1 cellular context compared by ENCODE assay signal in the genomic region with DNA sequence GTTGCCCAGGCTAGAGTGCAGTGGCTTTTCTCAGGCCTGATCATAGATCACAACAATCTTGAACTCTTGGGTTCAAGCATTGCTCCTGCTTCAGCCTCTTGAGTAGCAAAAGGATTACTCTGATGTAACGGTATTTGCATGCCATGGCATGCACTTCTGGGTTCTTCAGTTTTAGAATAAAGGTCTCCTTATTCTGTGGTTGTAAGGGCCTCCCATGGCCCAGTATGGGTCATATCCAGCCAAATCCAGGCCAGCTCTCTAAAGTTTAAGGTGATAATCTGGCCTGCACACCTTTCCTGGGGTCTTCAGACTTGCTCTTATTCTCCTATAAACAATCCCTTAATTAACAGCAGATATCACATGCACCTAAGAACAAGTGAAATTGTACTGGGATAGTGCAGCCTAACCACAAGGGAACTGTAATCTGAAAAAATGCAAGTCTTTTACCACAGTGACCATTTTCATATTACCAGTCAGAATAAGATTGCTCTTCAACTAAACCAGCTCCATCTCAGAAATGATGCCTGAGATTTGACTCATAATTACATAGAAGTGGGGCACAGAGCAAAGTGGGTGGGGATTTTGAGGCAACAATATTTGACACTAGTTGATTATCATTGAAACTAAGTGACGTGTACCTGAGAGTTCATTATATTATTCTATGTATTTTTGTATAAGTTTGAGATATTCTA.
TF ChIP-seq lines count a peak whose summit lies in the region.

No MANE protein-coding gene starts in this region.

TF ChIP-seq in GM12878, 131 proteins besides CTCF, POLR2A, EP300 and RAD21 (continued from another document and continues in another):
- TF ChIP-seq, protein P1, sequence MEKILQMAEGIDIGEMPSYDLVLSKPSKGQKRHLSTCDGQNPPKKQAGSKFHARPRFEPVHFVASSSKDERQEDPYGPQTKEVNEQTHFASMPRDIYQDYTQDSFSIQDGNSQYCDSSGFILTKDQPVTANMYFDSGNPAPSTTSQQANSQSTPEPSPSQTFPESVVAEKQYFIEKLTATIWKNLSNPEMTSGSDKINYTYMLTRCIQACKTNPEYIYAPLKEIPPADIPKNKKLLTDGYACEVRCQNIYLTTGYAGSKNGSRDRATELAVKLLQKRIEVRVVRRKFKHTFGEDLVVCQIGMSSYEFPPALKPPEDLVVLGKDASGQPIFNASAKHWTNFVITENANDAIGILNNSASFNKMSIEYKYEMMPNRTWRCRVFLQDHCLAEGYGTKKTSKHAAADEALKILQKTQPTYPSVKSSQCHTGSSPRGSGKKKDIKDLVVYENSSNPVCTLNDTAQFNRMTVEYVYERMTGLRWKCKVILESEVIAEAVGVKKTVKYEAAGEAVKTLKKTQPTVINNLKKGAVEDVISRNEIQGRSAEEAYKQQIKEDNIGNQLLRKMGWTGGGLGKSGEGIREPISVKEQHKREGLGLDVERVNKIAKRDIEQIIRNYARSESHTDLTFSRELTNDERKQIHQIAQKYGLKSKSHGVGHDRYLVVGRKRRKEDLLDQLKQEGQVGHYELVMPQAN (conservative IDR thresholded peaks at IDR 0.05) = no peak
- TF ChIP-seq, protein P2, sequence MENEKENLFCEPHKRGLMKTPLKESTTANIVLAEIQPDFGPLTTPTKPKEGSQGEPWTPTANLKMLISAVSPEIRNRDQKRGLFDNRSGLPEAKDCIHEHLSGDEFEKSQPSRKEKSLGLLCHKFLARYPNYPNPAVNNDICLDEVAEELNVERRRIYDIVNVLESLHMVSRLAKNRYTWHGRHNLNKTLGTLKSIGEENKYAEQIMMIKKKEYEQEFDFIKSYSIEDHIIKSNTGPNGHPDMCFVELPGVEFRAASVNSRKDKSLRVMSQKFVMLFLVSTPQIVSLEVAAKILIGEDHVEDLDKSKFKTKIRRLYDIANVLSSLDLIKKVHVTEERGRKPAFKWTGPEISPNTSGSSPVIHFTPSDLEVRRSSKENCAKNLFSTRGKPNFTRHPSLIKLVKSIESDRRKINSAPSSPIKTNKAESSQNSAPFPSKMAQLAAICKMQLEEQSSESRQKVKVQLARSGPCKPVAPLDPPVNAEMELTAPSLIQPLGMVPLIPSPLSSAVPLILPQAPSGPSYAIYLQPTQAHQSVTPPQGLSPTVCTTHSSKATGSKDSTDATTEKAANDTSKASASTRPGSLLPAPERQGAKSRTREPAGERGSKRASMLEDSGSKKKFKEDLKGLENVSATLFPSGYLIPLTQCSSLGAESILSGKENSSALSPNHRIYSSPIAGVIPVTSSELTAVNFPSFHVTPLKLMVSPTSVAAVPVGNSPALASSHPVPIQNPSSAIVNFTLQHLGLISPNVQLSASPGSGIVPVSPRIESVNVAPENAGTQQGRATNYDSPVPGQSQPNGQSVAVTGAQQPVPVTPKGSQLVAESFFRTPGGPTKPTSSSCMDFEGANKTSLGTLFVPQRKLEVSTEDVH (IDR thresholded peaks at IDR 0.05; ENCODE audit: low read depth, partially characterized antibody) = no peak
- TF ChIP-seq, protein P3, sequence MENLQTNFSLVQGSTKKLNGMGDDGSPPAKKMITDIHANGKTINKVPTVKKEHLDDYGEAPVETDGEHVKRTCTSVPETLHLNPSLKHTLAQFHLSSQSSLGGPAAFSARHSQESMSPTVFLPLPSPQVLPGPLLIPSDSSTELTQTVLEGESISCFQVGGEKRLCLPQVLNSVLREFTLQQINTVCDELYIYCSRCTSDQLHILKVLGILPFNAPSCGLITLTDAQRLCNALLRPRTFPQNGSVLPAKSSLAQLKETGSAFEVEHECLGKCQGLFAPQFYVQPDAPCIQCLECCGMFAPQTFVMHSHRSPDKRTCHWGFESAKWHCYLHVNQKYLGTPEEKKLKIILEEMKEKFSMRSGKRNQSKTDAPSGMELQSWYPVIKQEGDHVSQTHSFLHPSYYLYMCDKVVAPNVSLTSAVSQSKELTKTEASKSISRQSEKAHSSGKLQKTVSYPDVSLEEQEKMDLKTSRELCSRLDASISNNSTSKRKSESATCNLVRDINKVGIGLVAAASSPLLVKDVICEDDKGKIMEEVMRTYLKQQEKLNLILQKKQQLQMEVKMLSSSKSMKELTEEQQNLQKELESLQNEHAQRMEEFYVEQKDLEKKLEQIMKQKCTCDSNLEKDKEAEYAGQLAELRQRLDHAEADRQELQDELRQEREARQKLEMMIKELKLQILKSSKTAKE (IDR thresholded peaks at IDR 0.05; ENCODE audit: low read depth, poor library complexity, severe bottlenecking) = no peak
- TF ChIP-seq ZSCAN29 (IDR thresholded peaks at IDR 0.05) = no peak
- no peak for TF ChIP-seq TCF3 (IDR thresholded peaks at IDR 0.05; ENCODE audit: borderline replicate concordance, insufficient read depth, low read depth, low read length)
- TF ChIP-seq JUND (IDR thresholded peaks at IDR 0.05; ENCODE audit: low read depth, low read length) = 0 out of 2 replicates have a peak, but pooled peaks have one; percentile 40
- TF ChIP-seq, protein P4, sequence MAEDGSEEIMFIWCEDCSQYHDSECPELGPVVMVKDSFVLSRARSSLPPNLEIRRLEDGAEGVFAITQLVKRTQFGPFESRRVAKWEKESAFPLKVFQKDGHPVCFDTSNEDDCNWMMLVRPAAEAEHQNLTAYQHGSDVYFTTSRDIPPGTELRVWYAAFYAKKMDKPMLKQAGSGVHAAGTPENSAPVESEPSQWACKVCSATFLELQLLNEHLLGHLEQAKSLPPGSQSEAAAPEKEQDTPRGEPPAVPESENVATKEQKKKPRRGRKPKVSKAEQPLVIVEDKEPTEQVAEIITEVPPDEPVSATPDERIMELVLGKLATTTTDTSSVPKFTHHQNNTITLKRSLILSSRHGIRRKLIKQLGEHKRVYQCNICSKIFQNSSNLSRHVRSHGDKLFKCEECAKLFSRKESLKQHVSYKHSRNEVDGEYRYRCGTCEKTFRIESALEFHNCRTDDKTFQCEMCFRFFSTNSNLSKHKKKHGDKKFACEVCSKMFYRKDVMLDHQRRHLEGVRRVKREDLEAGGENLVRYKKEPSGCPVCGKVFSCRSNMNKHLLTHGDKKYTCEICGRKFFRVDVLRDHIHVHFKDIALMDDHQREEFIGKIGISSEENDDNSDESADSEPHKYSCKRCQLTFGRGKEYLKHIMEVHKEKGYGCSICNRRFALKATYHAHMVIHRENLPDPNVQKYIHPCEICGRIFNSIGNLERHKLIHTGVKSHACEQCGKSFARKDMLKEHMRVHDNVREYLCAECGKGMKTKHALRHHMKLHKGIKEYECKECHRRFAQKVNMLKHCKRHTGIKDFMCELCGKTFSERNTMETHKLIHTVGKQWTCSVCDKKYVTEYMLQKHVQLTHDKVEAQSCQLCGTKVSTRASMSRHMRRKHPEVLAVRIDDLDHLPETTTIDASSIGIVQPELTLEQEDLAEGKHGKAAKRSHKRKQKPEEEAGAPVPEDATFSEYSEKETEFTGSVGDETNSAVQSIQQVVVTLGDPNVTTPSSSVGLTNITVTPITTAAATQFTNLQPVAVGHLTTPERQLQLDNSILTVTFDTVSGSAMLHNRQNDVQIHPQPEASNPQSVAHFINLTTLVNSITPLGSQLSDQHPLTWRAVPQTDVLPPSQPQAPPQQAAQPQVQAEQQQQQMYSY (CRISPR knock-in tag; IDR thresholded peaks at IDR 0.05) = no peak
- no peak for TF ChIP-seq STAT3 (IDR thresholded peaks at IDR 0.05; ENCODE audit: low read depth, low read length)
- no peak for TF ChIP-seq SPI1 (IDR thresholded peaks at IDR 0.05; ENCODE audit: borderline replicate concordance, insufficient read depth, low read depth, low read length)
- TF ChIP-seq, protein P5, sequence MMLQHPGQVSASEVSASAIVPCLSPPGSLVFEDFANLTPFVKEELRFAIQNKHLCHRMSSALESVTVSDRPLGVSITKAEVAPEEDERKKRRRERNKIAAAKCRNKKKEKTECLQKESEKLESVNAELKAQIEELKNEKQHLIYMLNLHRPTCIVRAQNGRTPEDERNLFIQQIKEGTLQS (IDR thresholded peaks at IDR 0.05; ENCODE audit: borderline replicate concordance, extremely low read depth, low read depth, low read length) = no peak
- TF ChIP-seq, protein P6, sequence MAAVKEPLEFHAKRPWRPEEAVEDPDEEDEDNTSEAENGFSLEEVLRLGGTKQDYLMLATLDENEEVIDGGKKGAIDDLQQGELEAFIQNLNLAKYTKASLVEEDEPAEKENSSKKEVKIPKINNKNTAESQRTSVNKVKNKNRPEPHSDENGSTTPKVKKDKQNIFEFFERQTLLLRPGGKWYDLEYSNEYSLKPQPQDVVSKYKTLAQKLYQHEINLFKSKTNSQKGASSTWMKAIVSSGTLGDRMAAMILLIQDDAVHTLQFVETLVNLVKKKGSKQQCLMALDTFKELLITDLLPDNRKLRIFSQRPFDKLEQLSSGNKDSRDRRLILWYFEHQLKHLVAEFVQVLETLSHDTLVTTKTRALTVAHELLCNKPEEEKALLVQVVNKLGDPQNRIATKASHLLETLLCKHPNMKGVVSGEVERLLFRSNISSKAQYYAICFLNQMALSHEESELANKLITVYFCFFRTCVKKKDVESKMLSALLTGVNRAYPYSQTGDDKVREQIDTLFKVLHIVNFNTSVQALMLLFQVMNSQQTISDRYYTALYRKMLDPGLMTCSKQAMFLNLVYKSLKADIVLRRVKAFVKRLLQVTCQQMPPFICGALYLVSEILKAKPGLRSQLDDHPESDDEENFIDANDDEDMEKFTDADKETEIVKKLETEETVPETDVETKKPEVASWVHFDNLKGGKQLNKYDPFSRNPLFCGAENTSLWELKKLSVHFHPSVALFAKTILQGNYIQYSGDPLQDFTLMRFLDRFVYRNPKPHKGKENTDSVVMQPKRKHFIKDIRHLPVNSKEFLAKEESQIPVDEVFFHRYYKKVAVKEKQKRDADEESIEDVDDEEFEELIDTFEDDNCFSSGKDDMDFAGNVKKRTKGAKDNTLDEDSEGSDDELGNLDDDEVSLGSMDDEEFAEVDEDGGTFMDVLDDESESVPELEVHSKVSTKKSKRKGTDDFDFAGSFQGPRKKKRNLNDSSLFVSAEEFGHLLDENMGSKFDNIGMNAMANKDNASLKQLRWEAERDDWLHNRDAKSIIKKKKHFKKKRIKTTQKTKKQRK (IDR thresholded peaks at IDR 0.05; ENCODE audit: low read depth, low read length) = no peak
- peak; percentile 53; the same call in 1 of the 2 replicates for TF ChIP-seq PAX5 (IDR thresholded peaks at IDR 0.05; ENCODE audit: borderline replicate concordance, low read depth, low read length)
- TF ChIP-seq SMC3 (IDR thresholded peaks at IDR 0.05; ENCODE audit: borderline replicate concordance, low read length) = no peak
- TF ChIP-seq, protein P7, sequence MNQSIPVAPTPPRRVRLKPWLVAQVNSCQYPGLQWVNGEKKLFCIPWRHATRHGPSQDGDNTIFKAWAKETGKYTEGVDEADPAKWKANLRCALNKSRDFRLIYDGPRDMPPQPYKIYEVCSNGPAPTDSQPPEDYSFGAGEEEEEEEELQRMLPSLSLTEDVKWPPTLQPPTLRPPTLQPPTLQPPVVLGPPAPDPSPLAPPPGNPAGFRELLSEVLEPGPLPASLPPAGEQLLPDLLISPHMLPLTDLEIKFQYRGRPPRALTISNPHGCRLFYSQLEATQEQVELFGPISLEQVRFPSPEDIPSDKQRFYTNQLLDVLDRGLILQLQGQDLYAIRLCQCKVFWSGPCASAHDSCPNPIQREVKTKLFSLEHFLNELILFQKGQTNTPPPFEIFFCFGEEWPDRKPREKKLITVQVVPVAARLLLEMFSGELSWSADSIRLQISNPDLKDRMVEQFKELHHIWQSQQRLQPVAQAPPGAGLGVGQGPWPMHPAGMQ (IDR thresholded peaks at IDR 0.05; ENCODE audit: borderline replicate concordance) = no peak
- no peak for TF ChIP-seq GABPA (IDR thresholded peaks at IDR 0.05; ENCODE audit: low read depth)
- peak; percentile 33; the same call in 1 of the 2 replicates for TF ChIP-seq CREB1 (IDR thresholded peaks at IDR 0.05; ENCODE audit: low read depth)
- TF ChIP-seq, protein P8, sequence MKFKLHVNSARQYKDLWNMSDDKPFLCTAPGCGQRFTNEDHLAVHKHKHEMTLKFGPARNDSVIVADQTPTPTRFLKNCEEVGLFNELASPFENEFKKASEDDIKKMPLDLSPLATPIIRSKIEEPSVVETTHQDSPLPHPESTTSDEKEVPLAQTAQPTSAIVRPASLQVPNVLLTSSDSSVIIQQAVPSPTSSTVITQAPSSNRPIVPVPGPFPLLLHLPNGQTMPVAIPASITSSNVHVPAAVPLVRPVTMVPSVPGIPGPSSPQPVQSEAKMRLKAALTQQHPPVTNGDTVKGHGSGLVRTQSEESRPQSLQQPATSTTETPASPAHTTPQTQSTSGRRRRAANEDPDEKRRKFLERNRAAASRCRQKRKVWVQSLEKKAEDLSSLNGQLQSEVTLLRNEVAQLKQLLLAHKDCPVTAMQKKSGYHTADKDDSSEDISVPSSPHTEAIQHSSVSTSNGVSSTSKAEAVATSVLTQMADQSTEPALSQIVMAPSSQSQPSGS (IDR thresholded peaks at IDR 0.05; ENCODE audit: low read length) = peak; percentile 66; the same call in 1 of the 2 replicates
- TF ChIP-seq BHLHE40 (IDR thresholded peaks at IDR 0.05; ENCODE audit: borderline replicate concordance in 1 of 2, low read depth in 2 of 2, low read length in 1 of 2) = peak in 1 of 2 experiments; percentile 34; a peak in 1 of 4 replicates
- no peak for TF ChIP-seq KAT2A (conservative IDR thresholded peaks at IDR 0.05; ENCODE audit: control insufficient read depth, low read depth, low read length)
- TF ChIP-seq, protein P9, sequence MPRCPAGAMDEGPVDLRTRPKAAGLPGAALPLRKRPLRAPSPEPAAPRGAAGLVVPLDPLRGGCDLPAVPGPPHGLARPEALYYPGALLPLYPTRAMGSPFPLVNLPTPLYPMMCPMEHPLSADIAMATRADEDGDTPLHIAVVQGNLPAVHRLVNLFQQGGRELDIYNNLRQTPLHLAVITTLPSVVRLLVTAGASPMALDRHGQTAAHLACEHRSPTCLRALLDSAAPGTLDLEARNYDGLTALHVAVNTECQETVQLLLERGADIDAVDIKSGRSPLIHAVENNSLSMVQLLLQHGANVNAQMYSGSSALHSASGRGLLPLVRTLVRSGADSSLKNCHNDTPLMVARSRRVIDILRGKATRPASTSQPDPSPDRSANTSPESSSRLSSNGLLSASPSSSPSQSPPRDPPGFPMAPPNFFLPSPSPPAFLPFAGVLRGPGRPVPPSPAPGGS (IDR thresholded peaks at IDR 0.05; ENCODE audit: borderline replicate concordance, insufficient read depth, low read depth, low read length, poor library complexity, severe bottlenecking) = peak; percentile 64
- TF ChIP-seq PML (IDR thresholded peaks at IDR 0.05; ENCODE audit: low read length) = no peak
- no peak for TF ChIP-seq NR2C1 (IDR thresholded peaks at IDR 0.05)
- TF ChIP-seq, protein P10, sequence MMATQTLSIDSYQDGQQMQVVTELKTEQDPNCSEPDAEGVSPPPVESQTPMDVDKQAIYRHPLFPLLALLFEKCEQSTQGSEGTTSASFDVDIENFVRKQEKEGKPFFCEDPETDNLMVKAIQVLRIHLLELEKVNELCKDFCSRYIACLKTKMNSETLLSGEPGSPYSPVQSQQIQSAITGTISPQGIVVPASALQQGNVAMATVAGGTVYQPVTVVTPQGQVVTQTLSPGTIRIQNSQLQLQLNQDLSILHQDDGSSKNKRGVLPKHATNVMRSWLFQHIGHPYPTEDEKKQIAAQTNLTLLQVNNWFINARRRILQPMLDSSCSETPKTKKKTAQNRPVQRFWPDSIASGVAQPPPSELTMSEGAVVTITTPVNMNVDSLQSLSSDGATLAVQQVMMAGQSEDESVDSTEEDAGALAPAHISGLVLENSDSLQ (IDR thresholded peaks at IDR 0.05) = no peak
- no peak for TF ChIP-seq YBX1 (IDR thresholded peaks at IDR 0.05)
- TF ChIP-seq SMARCA5 (IDR thresholded peaks at IDR 0.05) = no peak
- TF ChIP-seq, protein P11, sequence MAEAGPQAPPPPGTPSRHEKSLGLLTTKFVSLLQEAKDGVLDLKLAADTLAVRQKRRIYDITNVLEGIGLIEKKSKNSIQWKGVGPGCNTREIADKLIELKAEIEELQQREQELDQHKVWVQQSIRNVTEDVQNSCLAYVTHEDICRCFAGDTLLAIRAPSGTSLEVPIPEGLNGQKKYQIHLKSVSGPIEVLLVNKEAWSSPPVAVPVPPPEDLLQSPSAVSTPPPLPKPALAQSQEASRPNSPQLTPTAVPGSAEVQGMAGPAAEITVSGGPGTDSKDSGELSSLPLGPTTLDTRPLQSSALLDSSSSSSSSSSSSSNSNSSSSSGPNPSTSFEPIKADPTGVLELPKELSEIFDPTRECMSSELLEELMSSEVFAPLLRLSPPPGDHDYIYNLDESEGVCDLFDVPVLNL (IDR thresholded peaks at IDR 0.05; ENCODE audit: low read depth, low read length) = no peak
